In the genomic region with DNA sequence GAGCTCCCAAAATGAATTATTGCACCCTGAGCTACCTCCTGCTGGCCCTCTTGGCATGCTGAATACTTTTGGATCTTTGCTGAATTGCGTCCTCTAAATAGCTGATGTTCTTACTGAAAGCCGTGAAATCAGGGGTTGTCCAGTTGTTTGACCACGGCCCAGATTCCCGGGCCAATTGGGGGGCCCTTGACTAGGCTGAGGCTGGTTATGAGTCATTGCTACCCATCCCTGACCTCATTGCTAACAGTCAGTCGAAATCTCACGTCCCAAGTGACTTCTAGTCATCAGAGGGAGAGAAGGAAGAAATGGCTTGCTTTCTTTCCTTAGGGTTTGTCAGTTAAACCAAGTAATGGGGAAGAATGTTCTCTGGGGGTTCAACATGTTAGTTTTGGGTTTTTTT, we compare ENCODE assay signal across 15 cellular contexts. TPM values are rescaled to one million over a fixed set of nuclear protein-coding genes. Genes with fewer than 3 reads are reported as not detected.
DNase-seq lines count a peak whose midpoint lies in the region; ATAC-seq, FAIRE-seq and TF ChIP-seq lines count a peak whose summit lies in the region.
"Had no signal": no experiment of that assay in that cellular context is flagged by ENCODE, and none has a peak within 500 bp of the region (broad histone marks: within the 10 kb centered on the region; RNA-seq: fewer than 3 reads in every experiment).

No MANE protein-coding gene starts in this region.

- intact Hi-C loops in HepG2 (cut with micrococcal nuclease; ENCODE audit: unreplicated experiment): no loop called here
- intact Hi-C loops in right lobe of liver (cut with DNase I): no loop called here
- intact Hi-C loops in activated CD4-positive, alpha-beta T cell treated with anti-CD3 and anti-CD28 coated beads, Interleukin-2, amount 10 ng/mL, durations not matched to agents 24 days and 14 days (cut with micrococcal nuclease): no loop called here
- intact Hi-C loops in left colon (cut with DNase I, micrococcal nuclease): no loop called here

- TF ChIP-seq POLR2A in HepG2 (IDR thresholded peaks at IDR 0.05; ENCODE audit: insufficient read depth in 1 of 2, low read depth in 2 of 2, low read length in 2 of 2) (no peak), right lobe of liver (IDR thresholded peaks at IDR 0.05) (no peak)

- in situ Hi-C loops in HepG2 (cut with HindIII; ENCODE audit: extremely low pct_ligation_motif_present, low pct_unique_long_range_greater_than_20kb): no loop called here

- no peaks in the 10 kb centered on the region for H3K27me3 ChIP-seq in HepG2 (ENCODE audit: control insufficient read depth in 1 of 2, insufficient read depth in 2 of 2, low read length in 2 of 2)
- no peaks in the 10 kb centered on the region for H3K27me3 ChIP-seq in right lobe of liver
- H3K27me3 ChIP-seq: pancreas, SJSA1, transverse colon had no signal

- peaks cover 10 to 60% of the 10 kb centered on the region in 2 experiments for H3K36me3 ChIP-seq in HepG2 (replicated peaks in 1 of 2; ENCODE audit: control insufficient read depth in 1 of 2, insufficient read depth in 2 of 2, low read length in 2 of 2)
- H3K36me3 ChIP-seq in right lobe of liver: no peaks in the 10 kb centered on the region

- 74% methylated on average over 6 of the region's 6 CpGs for WGBS in HepG2 (ENCODE audit: low lambda C conversion rate)
- 50% methylated on average over 2 of the region's 6 CpGs for WGBS in right lobe of liver (ENCODE audit: insufficient coverage, low coverage, low lambda C conversion rate, missing lambda C conversion rate)

- no peak for FAIRE-seq in HepG2 (lab: Jason Lieb, UNC)
- FAIRE-seq: pancreas had no signal

- peaks cover 2% of the 10 kb centered on the region for H3K79me2 ChIP-seq in HepG2 (ENCODE audit: insufficient read depth, low read length)

- peaks cover 43% of the 10 kb centered on the region for H3K4me1 ChIP-seq in HepG2 (ENCODE audit: insufficient read depth, low read length)
- H3K4me1 ChIP-seq in right lobe of liver: peaks cover 0 to 26% (median 5%) of the 10 kb centered on the region in 4 donors
- H3K4me1 ChIP-seq: pancreas, transverse colon had no signal

- H3K27ac Mint-ChIP-seq in WTC11: no peak overlapping the region
- H3K27ac Mint-ChIP-seq in activated CD4-positive, alpha-beta T cell treated with anti-CD3 and anti-CD28 coated beads, Interleukin-2, amount 10 ng/mL, durations not matched to agents 24 days and 14 days: no peak overlapping the region

- peaks cover 58% of the 10 kb centered on the region for H3K4me1 Mint-ChIP-seq in WTC11
- peaks cover 4% of the 10 kb centered on the region for H3K4me1 Mint-ChIP-seq in activated CD4-positive, alpha-beta T cell treated with anti-CD3 and anti-CD28 coated beads, Interleukin-2, amount 10 ng/mL, durations not matched to agents 24 days and 14 days

- no peak for ATAC-seq in HepG2
- no peak for ATAC-seq in right lobe of liver
- no peak for ATAC-seq in WTC11
- ATAC-seq in left colon: no peak
- ATAC-seq: pancreas had no signal

- H3K9me3 Mint-ChIP-seq in WTC11: no peaks in the 10 kb centered on the region
- H3K9me3 Mint-ChIP-seq in activated CD4-positive, alpha-beta T cell treated with anti-CD3 and anti-CD28 coated beads, Interleukin-2, amount 10 ng/mL, durations not matched to agents 24 days and 14 days: no peaks in the 10 kb centered on the region

- peaks cover 65% of the 10 kb centered on the region for H3K27me3 Mint-ChIP-seq in WTC11 (ENCODE audit: low read depth)
- H3K27me3 Mint-ChIP-seq in activated CD4-positive, alpha-beta T cell treated with anti-CD3 and anti-CD28 coated beads, Interleukin-2, amount 10 ng/mL, durations not matched to agents 24 days and 14 days: no peaks in the 10 kb centered on the region

- CTCF ChIA-PET in HepG2 (lab: Yijun Ruan, JAX; ENCODE audit: low intra/inter-chr PET ratio, low total read pairs) (interaction anchor here (1.1 kb wide), 1 partner anchor 57 kb away, joined by 3 read pairs; no protein-coding TSS in a partner anchor), WTC11 (lab: Charles Lee) (interaction anchor here (1.0 to 7.5 kb wide), 20 partner anchors 11 to 1205 kb away, joined by 3 to 182 read pairs (median 6); a partner anchor contains a TSS)

- no peak for TF ChIP-seq RAD21 in HepG2 (CRISPR knock-in tag; IDR thresholded peaks at IDR 0.05)

- no peak overlapping the region for H2AFZ ChIP-seq in HepG2 (ENCODE audit: low read length)

- TF ChIP-seq EP300 in HepG2 (IDR thresholded peaks at IDR 0.05; ENCODE audit: low read depth in 2 of 2, low read length in 2 of 2) (no peak), HepG2 (CRISPR knock-in tag; IDR thresholded peaks at IDR 0.05; ENCODE audit: borderline replicate concordance) (no peak)

- H3K9me3 ChIP-seq in HepG2 (ENCODE audit: low read length): no peaks in the 10 kb centered on the region
- H3K9me3 ChIP-seq in right lobe of liver: no peaks in the 10 kb centered on the region
- H3K9me3 ChIP-seq: pancreas, SJSA1, transverse colon had no signal

- no peak overlapping the region for H3K4me2 ChIP-seq in HepG2 (ENCODE audit: low read depth, low read length)

- no peak overlapping the region for H3K9ac ChIP-seq in HepG2 (ENCODE audit: insufficient read depth, low read depth, low read length)

- POLR2A ChIA-PET in HepG2 (lab: Yijun Ruan, JAX): interaction anchor here (0.6 to 2.3 kb wide), 6 partner anchors 14 to 233 kb away, joined by 3 to 12 read pairs (median 4); a partner anchor contains a TSS
- POLR2A ChIA-PET in WTC11 (lab: Charles Lee): interaction anchor here (1.2 kb wide), 1 partner anchor 38 kb away, joined by 3 read pairs; a partner anchor contains a TSS

- TF ChIP-seq CTCF in HepG2 (CRISPR knock-in tag; IDR thresholded peaks at IDR 0.05) (no peak), right lobe of liver (IDR thresholded peaks at IDR 0.05) (no peak), WTC11 (IDR thresholded peaks at IDR 0.05) (no peak), GM20000 (IDR thresholded peaks at IDR 0.05; ENCODE audit: extremely low read depth, missing control alignments) (no peak)

- no TSS peak for BruUV-seq in HepG2 (replicated peaks; lab: Mats Ljungman, UMichigan)

- peaks cover 4% of the 10 kb centered on the region; the same call in 1 of the 2 replicates for H3K36me3 Mint-ChIP-seq in WTC11
- H3K36me3 Mint-ChIP-seq in activated CD4-positive, alpha-beta T cell treated with anti-CD3 and anti-CD28 coated beads, Interleukin-2, amount 10 ng/mL, durations not matched to agents 24 days and 14 days (ENCODE audit: low read depth): peaks cover 26% of the 10 kb centered on the region

- no peak for DNase-seq in HepG2 (ENCODE audit: low spot score)
- no peak for DNase-seq in right lobe of liver
- DNase-seq in WTC11 (ENCODE audit: low spot score): no peak
- DNase-seq in kidney tubule cell (ENCODE audit: low spot score): peak; percentile 23
- no peak for DNase-seq in activated CD4-positive, alpha-beta T cell treated with anti-CD3 and anti-CD28 coated beads, Interleukin-2, amount 10 ng/mL, durations not matched to agents 24 days and 14 days
- no peak for DNase-seq in GM20000 (ENCODE audit: low spot score)
- DNase-seq in HUDEP-2 (lab: John Stamatoyannopoulos, UW; ENCODE audit: unreplicated experiment in 76 of 76): no peak
- no peak for DNase-seq in left colon
- DNase-seq: Calu3; central memory CD4-positive, alpha-beta T cell; hypothalamus; pancreas; transverse colon had no signal

- H3K27ac ChIP-seq in HepG2 (ENCODE audit: extremely low read length, insufficient read depth, low read length): peak overlapping the region; percentile 78
- H3K27ac ChIP-seq in right lobe of liver: no peak overlapping the region
- H3K27ac ChIP-seq: pancreas, SJSA1, transverse colon had no signal

- H3K4me3 ChIP-seq in HepG2 (replicated peaks in 1 of 3; ENCODE audit: insufficient read depth in 1 of 3, low read depth in 2 of 3, low read length in 3 of 3) (no peak overlapping the region), right lobe of liver (no peak overlapping the region)
- H3K4me3 ChIP-seq: lung, pancreas, SJSA1, transverse colon had no signal

- no peaks in the 10 kb centered on the region; the same call in 1 of the 2 replicates for H4K20me1 ChIP-seq in HepG2 (ENCODE audit: insufficient read depth, low read length)

- H3K4me3 Mint-ChIP-seq in WTC11: peak overlapping the region; percentile 23; the same call in 1 of the 2 replicates
- H3K4me3 Mint-ChIP-seq in activated CD4-positive, alpha-beta T cell treated with anti-CD3 and anti-CD28 coated beads, Interleukin-2, amount 10 ng/mL, durations not matched to agents 24 days and 14 days: no peak overlapping the region

TF ChIP-seq in HepG2, 621 proteins besides CTCF, POLR2A, EP300 and RAD21 (continues in another document):
- TF ChIP-seq ZFP37 (CRISPR knock-in tag; IDR thresholded peaks at IDR 0.05; ENCODE audit: borderline replicate concordance) (no peak), FOXA3 (CRISPR knock-in tag; IDR thresholded peaks at IDR 0.05) (no peak)

TF ChIP-seq in WTC11, 78 proteins besides CTCF, POLR2A, EP300 and RAD21 (continues in another document):
- TF ChIP-seq GABPB1 (CRISPR knock-in tag; IDR thresholded peaks at IDR 0.05): no peak

RNA-seq across cellular contexts. Expression of a gene that starts 37.4 kb away (rescaled TPM):
- 72.7 and 82.7 TPM in 2 replicates for total RNA-seq in HepG2 (2016; rRNA removed; fragmentation: Illumina TruSeq; extraction: Trizol)
- 80.8 and 81.2 TPM in 2 replicates for total RNA-seq in HepG2 (2016; cell fraction: cytosol; rRNA removed; fragmentation: Illumina TruSeq; extraction: Trizol; ENCODE audit: low read depth)
- 71.5 and 84.1 TPM in 2 replicates for total RNA-seq in HepG2 (2016; cell fraction: insoluble cytoplasmic fraction; rRNA removed; fragmentation: Illumina TruSeq; extraction: Trizol)
- total RNA-seq in HepG2 (2016; cell fraction: membrane; rRNA removed; fragmentation: Illumina TruSeq; extraction: Trizol): 118 and 120 TPM in 2 replicates
- total RNA-seq in HepG2 (2016; cell fraction: nucleus; rRNA removed; fragmentation: Illumina TruSeq; extraction: Trizol): 54.8 and 63.5 TPM in 2 replicates
- 128 and 139 TPM in 2 replicates for polyA plus RNA-seq in HepG2 (2011; rRNA removed)
- 66.6 and 86.5 TPM in 2 replicates for polyA plus RNA-seq in HepG2 (2011; cell fraction: cytosol; rRNA removed)
- polyA plus RNA-seq in HepG2 (2011; cell fraction: nucleus; rRNA removed): 178 and 185 TPM in 2 replicates
- polyA plus RNA-seq in HepG2 (2012): 102 and 128 TPM in 2 replicates
- polyA plus RNA-seq in HepG2 (2016; cell fraction: cytosol; fragmentation: Illumina TruSeq; extraction: Trizol; ENCODE audit: low read depth): 90.2 and 93.3 TPM in 2 replicates
- polyA plus RNA-seq in HepG2 (2016; cell fraction: insoluble cytoplasmic fraction; fragmentation: Illumina TruSeq; extraction: Trizol; ENCODE audit: low read depth): 76.6 and 77.2 TPM in 2 replicates
- 95.5 and 101 TPM in 2 replicates for polyA plus RNA-seq in HepG2 (2016; cell fraction: membrane; fragmentation: Illumina TruSeq; extraction: Trizol; ENCODE audit: low read depth)
- 98.5 and 106 TPM in 2 replicates for polyA plus RNA-seq in HepG2 (2016; cell fraction: nucleus; fragmentation: Illumina TruSeq; extraction: Trizol; ENCODE audit: insufficient read depth, low read depth)
- 26.5 and 45.2 TPM in 2 replicates for polyA minus RNA-seq in HepG2 (2011; rRNA and poly(A)+ RNA removed; ENCODE audit: low replicate concordance)
- polyA minus RNA-seq in HepG2 (2011; cell fraction: cytosol; rRNA and poly(A)+ RNA removed): 34.7 and 39.1 TPM in 2 replicates
- polyA minus RNA-seq in HepG2 (2011; cell fraction: nucleus; rRNA and poly(A)+ RNA removed): 119 and 126 TPM in 2 replicates
- total RNA-seq in right lobe of liver: 10 to 100 TPM; 14.5 to 45.2 (median 24.1) TPM
- total RNA-seq in WTC11 (2021): 6.3 to 6.8 TPM (median 6.4 TPM) in 3 replicates
- total RNA-seq in activated CD4-positive, alpha-beta T cell treated with anti-CD3 and anti-CD28 coated beads, Interleukin-2, amount 10 ng/mL, durations not matched to agents 24 days and 14 days: 33.3 and 34.1 TPM in 2 replicates
- 10 to 100 TPM; 17.7 to 21.1 TPM for total RNA-seq in left colon
